ENCODE assay signal across 1 cellular context in the genomic region with DNA sequence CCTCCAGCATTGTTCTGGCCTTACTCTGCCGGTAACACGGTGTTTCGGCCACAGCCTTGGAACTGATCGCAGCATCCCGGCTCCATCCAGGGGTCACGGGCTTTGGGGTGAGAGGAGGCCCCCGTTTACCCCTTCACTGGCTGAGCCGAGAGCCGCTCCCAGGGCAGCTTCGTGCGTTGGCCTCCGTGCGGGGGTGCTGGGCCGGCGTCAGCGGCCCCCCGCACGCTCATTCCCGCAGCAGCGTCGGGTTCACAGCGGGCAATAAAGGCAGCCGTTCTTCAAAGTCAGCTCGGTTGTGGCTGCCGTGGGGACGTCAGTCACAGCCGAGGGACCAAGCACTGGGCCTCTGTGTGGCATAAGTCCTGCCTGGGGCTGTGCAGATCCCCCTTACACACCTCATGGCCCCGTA.
TF ChIP-seq lines count a peak whose summit lies in the region.

No MANE protein-coding gene starts in this region.

TF ChIP-seq in HepG2, 621 proteins besides CTCF, POLR2A, EP300 and RAD21 (continued from another document):
- TF ChIP-seq, protein P1, sequence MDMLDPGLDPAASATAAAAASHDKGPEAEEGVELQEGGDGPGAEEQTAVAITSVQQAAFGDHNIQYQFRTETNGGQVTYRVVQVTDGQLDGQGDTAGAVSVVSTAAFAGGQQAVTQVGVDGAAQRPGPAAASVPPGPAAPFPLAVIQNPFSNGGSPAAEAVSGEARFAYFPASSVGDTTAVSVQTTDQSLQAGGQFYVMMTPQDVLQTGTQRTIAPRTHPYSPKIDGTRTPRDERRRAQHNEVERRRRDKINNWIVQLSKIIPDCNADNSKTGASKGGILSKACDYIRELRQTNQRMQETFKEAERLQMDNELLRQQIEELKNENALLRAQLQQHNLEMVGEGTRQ (IDR thresholded peaks at IDR 0.05; ENCODE audit: low read depth, low read length): no peak
- TF ChIP-seq, protein P1 (CRISPR knock-in tag; IDR thresholded peaks at IDR 0.05; ENCODE audit: borderline replicate concordance): no peak
- TF ChIP-seq AGO1 (IDR thresholded peaks at IDR 0.05; ENCODE audit: low read depth, low read length, poor library complexity, severe bottlenecking) (peak; percentile 65), ZNF768 (CRISPR knock-in tag; IDR thresholded peaks at IDR 0.05) (no peak), ZNF761 (CRISPR knock-in tag; conservative IDR thresholded peaks at IDR 0.05) (no peak)
